In genomic region chr1:62389531-62389930, GRCh38 we compare ENCODE assay signal across 13 cellular contexts. TPM values are rescaled to one million over a fixed set of nuclear protein-coding genes. Genes with fewer than 3 reads are reported as not detected.
DNase-seq lines count a peak whose midpoint lies in the region; TF ChIP-seq lines count a peak whose summit lies in the region.
"Had no signal": no experiment of that assay in that cellular context is flagged by ENCODE, and none has a peak within 500 bp of the region (broad histone marks: within the 10 kb centered on the region; RNA-seq: fewer than 3 reads in every experiment).

No MANE protein-coding gene starts in this region.

- no CpG with 5 or more reads among the region's 6 CpGs for WGBS in trophoblast cell (ENCODE audit: extremely low coverage, insufficient coverage, insufficient read length)
- 90% methylated on average over 3 of the region's 6 CpGs for WGBS in mesenchymal stem cell

- H3K4me2 ChIP-seq in trophoblast cell (ENCODE audit: low read length) (no peak overlapping the region), mesenchymal stem cell (ENCODE audit: low read length, poor library complexity, severe bottlenecking) (no peak overlapping the region)

- H3K4me1 Mint-ChIP-seq in activated CD4-positive, alpha-beta memory T cell treated with anti-CD3 and anti-CD28 coated beads, Interleukin-2, amount 10 ng/mL, durations not matched to agents 7 days and 5 days = no peaks in the 10 kb centered on the region
- H3K4me1 Mint-ChIP-seq: B cell had no signal

- H4K91ac ChIP-seq in trophoblast cell (ENCODE audit: low read depth, low read length) = no peak overlapping the region
- H4K91ac ChIP-seq in mesenchymal stem cell (ENCODE audit: low read length) = no peak overlapping the region

- H3K27me3 Mint-ChIP-seq in activated CD4-positive, alpha-beta memory T cell treated with anti-CD3 and anti-CD28 coated beads, Interleukin-2, amount 10 ng/mL, durations not matched to agents 7 days and 5 days = peaks cover 24% of the 10 kb centered on the region
- H3K27me3 Mint-ChIP-seq: CD4-positive, alpha-beta T cell had no signal

- no peak for TF ChIP-seq CTCF in fibroblast of mammary gland (conservative IDR thresholded peaks at IDR 0.05; ENCODE audit: control insufficient read depth, insufficient read depth, low read depth, low read length)

- H3K9me3 ChIP-seq in adipocyte (ENCODE audit: control insufficient read depth, low read length) (no peaks in the 10 kb centered on the region), trophoblast cell (ENCODE audit: insufficient read depth, low read depth, low read length) (no peaks in the 10 kb centered on the region), mesenchymal stem cell (ENCODE audit: control insufficient read depth, low read length) (no peaks in the 10 kb centered on the region)

- DNase-seq in M059J (ENCODE audit: low read depth) = peak; percentile 24
- peak; percentile 22 for DNase-seq in adipocyte (ENCODE audit: low read depth)
- DNase-seq in fibroblast of mammary gland (ENCODE audit: low read depth) = peak; percentile 27
- peak; percentile 62 to 68 for DNase-seq in trophoblast cell
- DNase-seq in mesenchymal stem cell = no peak
- no peak for DNase-seq in activated CD4-positive, alpha-beta T cell treated with anti-CD3 and anti-CD28 coated beads, Interleukin-2, amount 50 U/mL, for 1 hour
- no peak for DNase-seq in activated CD4-positive, alpha-beta memory T cell treated with anti-CD3 and anti-CD28 coated beads, Interleukin-2, amount 10 ng/mL, durations not matched to agents 7 days and 5 days
- DNase-seq: C1 segment of cervical spinal cord; Calu3; CD4-positive, alpha-beta T cell; DMS 273 treated with DMSO at 0.1 percent for 48 hours; GM23248 had no signal

- peaks cover 31% of the 10 kb centered on the region for H3K4me1 ChIP-seq in adipocyte (ENCODE audit: control insufficient read depth, insufficient read depth, low read length)
- H3K4me1 ChIP-seq in trophoblast cell (ENCODE audit: control insufficient read depth in 1 of 2, insufficient read depth in 2 of 2, low read length in 2 of 2) = peaks cover 0 to 2% of the 10 kb centered on the region in 2 experiments
- H3K4me1 ChIP-seq in mesenchymal stem cell (ENCODE audit: control insufficient read depth, insufficient read depth, low read depth, low read length) = peaks cover 4% of the 10 kb centered on the region

- H3K27ac ChIP-seq in trophoblast cell (ENCODE audit: low read depth, low read length) (no peak overlapping the region), mesenchymal stem cell (ENCODE audit: low read length, poor library complexity, severe bottlenecking) (no peak overlapping the region)
- H3K27ac ChIP-seq: GM23248 had no signal

- H3K36me3 ChIP-seq in adipocyte (ENCODE audit: control insufficient read depth, insufficient read depth, low read length, severe bottlenecking) = no peaks in the 10 kb centered on the region
- H3K36me3 ChIP-seq in trophoblast cell (ENCODE audit: control insufficient read depth in 1 of 2, insufficient read depth in 2 of 2, low read length in 2 of 2) = no peaks in the 10 kb centered on the region
- no peaks in the 10 kb centered on the region for H3K36me3 ChIP-seq in mesenchymal stem cell (ENCODE audit: control insufficient read depth in 1 of 2, insufficient read depth in 2 of 2, low read depth in 1 of 2, low read length in 2 of 2)

- H3K18ac ChIP-seq in trophoblast cell (ENCODE audit: low read length) = no peak overlapping the region
- no peak overlapping the region for H3K18ac ChIP-seq in mesenchymal stem cell (ENCODE audit: low read depth in 1 of 2, low read length in 2 of 2)

- H3K27ac Mint-ChIP-seq in activated CD4-positive, alpha-beta memory T cell treated with anti-CD3 and anti-CD28 coated beads, Interleukin-2, amount 10 ng/mL, durations not matched to agents 7 days and 5 days = no peak overlapping the region
- H3K27ac Mint-ChIP-seq: B cell; CD4-positive, alpha-beta T cell had no signal

- H3K4me3 ChIP-seq in adipocyte (ENCODE audit: low read length) (no peak overlapping the region), fibroblast of mammary gland (ENCODE audit: control insufficient read depth, low read depth, low read length) (no peak overlapping the region), trophoblast cell (ENCODE audit: low read depth, low read length) (no peak overlapping the region), mesenchymal stem cell (ENCODE audit: insufficient read depth in 1 of 2, low read depth in 1 of 2, low read length in 2 of 2) (no peak overlapping the region)
- H3K4me3 ChIP-seq: GM23248 had no signal

- POLR2A ChIA-PET in activated CD4-positive, alpha-beta memory T cell treated with anti-CD3 and anti-CD28 coated beads, Interleukin-2, amount 10 ng/mL, durations not matched to agents 7 days and 5 days (lab: Charles Lee) = no interaction called here

- H3K4ac ChIP-seq in trophoblast cell (ENCODE audit: low read depth, low read length) (no peak overlapping the region), mesenchymal stem cell (ENCODE audit: low read depth in 1 of 2, low read length in 2 of 2) (no peak overlapping the region)

- CTCF ChIA-PET in activated CD4-positive, alpha-beta memory T cell treated with anti-CD3 and anti-CD28 coated beads, Interleukin-2, amount 10 ng/mL, durations not matched to agents 7 days and 5 days (lab: Charles Lee) = no interaction called here

- H2BK5ac ChIP-seq in trophoblast cell (ENCODE audit: low read depth, low read length, poor library complexity) (no peak overlapping the region), mesenchymal stem cell (ENCODE audit: low read depth, low read length, poor library complexity, severe bottlenecking) (no peak overlapping the region)

- H3K79me1 ChIP-seq in trophoblast cell (ENCODE audit: low read length) = no peaks in the 10 kb centered on the region
- no peaks in the 10 kb centered on the region for H3K79me1 ChIP-seq in mesenchymal stem cell (replicated peaks; ENCODE audit: low read length, poor library complexity, severe bottlenecking)

- H3K79me2 ChIP-seq in trophoblast cell (ENCODE audit: control insufficient read depth, insufficient read depth, low read length, poor library complexity) = no peaks in the 10 kb centered on the region

- H2BK15ac ChIP-seq in mesenchymal stem cell (ENCODE audit: low read depth, poor library complexity, severe bottlenecking) = no peak overlapping the region

- no peak overlapping the region for H3K23ac ChIP-seq in trophoblast cell (ENCODE audit: low read length)
- H3K23ac ChIP-seq in mesenchymal stem cell (ENCODE audit: low read length in 2 of 2) = no peak overlapping the region

- no peak overlapping the region for H3K14ac ChIP-seq in trophoblast cell (ENCODE audit: low read length)
- no peak overlapping the region for H3K14ac ChIP-seq in mesenchymal stem cell (ENCODE audit: low read length in 2 of 2)

- H3K4me3 Mint-ChIP-seq in activated CD4-positive, alpha-beta memory T cell treated with anti-CD3 and anti-CD28 coated beads, Interleukin-2, amount 10 ng/mL, durations not matched to agents 7 days and 5 days = no peak overlapping the region
- H3K4me3 Mint-ChIP-seq: B cell; CD4-positive, alpha-beta T cell had no signal

- H3K36me3 Mint-ChIP-seq in activated CD4-positive, alpha-beta memory T cell treated with anti-CD3 and anti-CD28 coated beads, Interleukin-2, amount 10 ng/mL, durations not matched to agents 7 days and 5 days (ENCODE audit: low read depth) = no peaks in the 10 kb centered on the region

- H3K27me3 ChIP-seq in adipocyte (replicated peaks; ENCODE audit: control insufficient read depth, insufficient read depth, low read length) (peaks cover 21% of the 10 kb centered on the region), trophoblast cell (ENCODE audit: insufficient read depth, low read length) (no peaks in the 10 kb centered on the region), mesenchymal stem cell (ENCODE audit: control insufficient read depth in 1 of 2, insufficient read depth in 1 of 2, low read length in 2 of 2) (peaks cover 19 to 22% of the 10 kb centered on the region in 2 experiments)

- H2AK5ac ChIP-seq in trophoblast cell (ENCODE audit: low read length) (no peak overlapping the region), mesenchymal stem cell (ENCODE audit: low read length, severe bottlenecking) (no peak overlapping the region)

- H4K8ac ChIP-seq in trophoblast cell (ENCODE audit: low read depth, low read length) = no peak overlapping the region
- H4K8ac ChIP-seq in mesenchymal stem cell (ENCODE audit: low read length) = no peak overlapping the region

- H4K12ac ChIP-seq in trophoblast cell (ENCODE audit: low read depth, low read length) = no peak overlapping the region

- H2BK12ac ChIP-seq in trophoblast cell (ENCODE audit: low read length) = peak overlapping the region; percentile 38
- H2BK12ac ChIP-seq in mesenchymal stem cell (ENCODE audit: low read length in 2 of 2) = no peak overlapping the region

- no peak overlapping the region for H3K9ac ChIP-seq in adipocyte (ENCODE audit: low read length)
- no peak overlapping the region for H3K9ac ChIP-seq in trophoblast cell (ENCODE audit: low read length)
- no peak overlapping the region for H3K9ac ChIP-seq in mesenchymal stem cell (ENCODE audit: low read length)
- H3K9ac ChIP-seq: GM23248 had no signal

- H3K9me3 Mint-ChIP-seq in activated CD4-positive, alpha-beta memory T cell treated with anti-CD3 and anti-CD28 coated beads, Interleukin-2, amount 10 ng/mL, durations not matched to agents 7 days and 5 days = no peaks in the 10 kb centered on the region
- H3K9me3 Mint-ChIP-seq: CD4-positive, alpha-beta T cell had no signal

- H2BK120ac ChIP-seq in trophoblast cell (ENCODE audit: insufficient read depth, low read length, poor library complexity) = no peak overlapping the region
- no peak overlapping the region for H2BK120ac ChIP-seq in mesenchymal stem cell (ENCODE audit: low read depth, low read length)

- no peak overlapping the region for H2AFZ ChIP-seq in trophoblast cell (ENCODE audit: insufficient read depth, low read length, poor library complexity)
- no peak overlapping the region for H2AFZ ChIP-seq in mesenchymal stem cell (ENCODE audit: low read depth, low read length)
- H2AFZ ChIP-seq: GM23248 had no signal

RNA-seq across cellular contexts. Expression of gene USP1, which starts 47.3 kb away (rescaled TPM):
- total RNA-seq in M059J (2014; rRNA removed; shearing (Covaris generic)) = 59.5 and 68.6 TPM in 2 replicates
- polyA plus RNA-seq in trophoblast cell (2013) = 24.4 and 24.9 TPM in 2 replicates
- 12.2 TPM for polyA plus RNA-seq in mesenchymal stem cell (2013, experiment 1 of 2)
- 12.7 TPM for polyA plus RNA-seq in mesenchymal stem cell (2013, experiment 2 of 2)
- total RNA-seq in activated CD4-positive, alpha-beta memory T cell treated with anti-CD3 and anti-CD28 coated beads, Interleukin-2, amount 10 ng/mL, durations not matched to agents 7 days and 5 days = 10 to 100 TPM; 74.6 to 78.6 TPM

Comparison
In these comparisons a context has a peak if more than half of its experiments do, and no peak if none do; other contexts are left out.
1. DNase-seq: peak in M059J (single experiment), adipocyte (single experiment), fibroblast of mammary gland (single experiment) and trophoblast cell (2 of 2); none in mesenchymal stem cell (single experiment), activated CD4-positive, alpha-beta T cell treated with anti-CD3 and anti-CD28 coated beads, Interleukin-2, amount 50 U/mL, for 1 hour (single experiment) and activated CD4-positive, alpha-beta memory T cell treated with anti-CD3 and anti-CD28 coated beads, Interleukin-2, amount 10 ng/mL, durations not matched to agents 7 days and 5 days (single experiment).